ENCODE assay signal across 8 cellular contexts in the genomic region with DNA sequence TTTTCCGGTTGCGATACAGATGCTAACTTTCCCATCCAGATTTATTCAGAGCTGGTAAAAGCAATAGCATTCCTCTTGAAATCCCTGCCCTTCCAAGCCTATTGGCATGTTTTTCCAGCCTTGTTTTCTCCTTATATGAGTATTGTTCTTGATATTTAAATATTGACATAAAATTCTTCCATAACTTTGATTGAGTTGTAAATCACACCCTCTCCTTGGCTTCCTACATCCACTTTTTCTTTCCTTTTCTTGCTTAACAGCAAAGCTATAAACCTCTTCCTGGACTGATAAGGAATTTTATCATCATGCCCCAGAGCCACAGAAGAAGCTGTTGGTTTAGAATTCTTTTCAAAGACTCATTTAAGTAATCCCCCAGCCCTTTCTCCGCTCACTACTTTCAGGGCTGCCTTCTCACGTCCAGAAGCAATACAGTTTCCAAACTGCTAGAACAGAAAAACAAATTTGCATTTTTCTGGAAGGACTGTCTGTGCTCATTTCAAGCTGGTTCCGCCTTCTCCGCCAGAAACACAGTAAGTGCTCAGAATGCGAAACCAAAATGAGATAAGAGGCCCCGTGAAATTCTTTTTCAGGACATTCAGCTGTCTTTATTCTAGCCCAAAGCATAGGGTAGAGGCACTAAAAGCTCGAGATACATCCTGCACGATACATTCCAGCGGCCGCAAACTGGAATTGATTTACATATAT. TPM values are rescaled to one million over a fixed set of nuclear protein-coding genes. Genes with fewer than 3 reads are reported as not detected.
A peak's percentile ranks its signal among the peaks of the same experiment; 100 is the strongest.
DNase-seq lines count a peak whose midpoint lies in the region; ATAC-seq and TF ChIP-seq lines count a peak whose summit lies in the region.

No MANE protein-coding gene starts in this region.

- H3K27me3 Mint-ChIP-seq in CD4-positive, alpha-beta memory T cell: peaks cover 8 to 10% of the 10 kb centered on the region in 2 donors
- H3K27me3 Mint-ChIP-seq in dendritic cell treated with granulocyte-macrophage colony-stimulating factor and Interleukin-4, amounts not matched to agents 40 ng/mL and 50 ng/mL, for 4 days: peaks cover 57% of the 10 kb centered on the region
- H3K27me3 Mint-ChIP-seq in naive thymus-derived CD8-positive, alpha-beta T cell: peaks cover 5 to 40% (median 31%) of the 10 kb centered on the region in 5 donors

- H3K9me3 ChIP-seq in CD4-positive, alpha-beta memory T cell (ENCODE audit: control insufficient read depth in 1 of 2, low read length in 2 of 2): no peaks in the 10 kb centered on the region

- POLR2A ChIA-PET in CD4-positive, alpha-beta memory T cell (lab: Charles Lee; ENCODE audit: partially characterized antibody): no interaction called here
- POLR2A ChIA-PET in naive thymus-derived CD8-positive, alpha-beta T cell (lab: Charles Lee): no interaction called here

- H3K4me3 Mint-ChIP-seq in CD4-positive, alpha-beta memory T cell: peak overlapping the region in 6 of 8 donors; percentile 22 to 77 (median 62)
- H3K4me3 Mint-ChIP-seq in dendritic cell treated with granulocyte-macrophage colony-stimulating factor and Interleukin-4, amounts not matched to agents 40 ng/mL and 50 ng/mL, for 4 days: peak overlapping the region; percentile 75
- peak overlapping the region; percentile 65 to 85 (median 80) for H3K4me3 Mint-ChIP-seq in naive thymus-derived CD8-positive, alpha-beta T cell

- peaks cover 0 to 7% (median 2%) of the 10 kb centered on the region in 8 donors for H3K9me3 Mint-ChIP-seq in CD4-positive, alpha-beta memory T cell
- H3K9me3 Mint-ChIP-seq in dendritic cell treated with granulocyte-macrophage colony-stimulating factor and Interleukin-4, amounts not matched to agents 40 ng/mL and 50 ng/mL, for 4 days: no peaks in the 10 kb centered on the region
- peaks cover 0 to 5% (median 0%) of the 10 kb centered on the region in 9 donors for H3K9me3 Mint-ChIP-seq in naive thymus-derived CD8-positive, alpha-beta T cell

- H3K4me1 ChIP-seq in CD4-positive, alpha-beta memory T cell (ENCODE audit: insufficient read depth, low read length): peaks cover 10% of the 10 kb centered on the region

- H3K27ac ChIP-seq in CD4-positive, alpha-beta memory T cell (ENCODE audit: low read depth, low read length): no peak overlapping the region

- intact Hi-C loops in CD4-positive, alpha-beta memory T cell (cut with micrococcal nuclease): no loop called here
- intact Hi-C loops in dendritic cell treated with granulocyte-macrophage colony-stimulating factor and Interleukin-4, amounts not matched to agents 40 ng/mL and 50 ng/mL, for 4 days (cut with micrococcal nuclease): no loop called here

- peaks cover 4 to 15% (median 5%) of the 10 kb centered on the region in 4 donors for H3K4me1 Mint-ChIP-seq in CD4-positive, alpha-beta memory T cell
- H3K4me1 Mint-ChIP-seq in dendritic cell treated with granulocyte-macrophage colony-stimulating factor and Interleukin-4, amounts not matched to agents 40 ng/mL and 50 ng/mL, for 4 days (ENCODE audit: low read depth): peaks cover 11% of the 10 kb centered on the region
- peaks cover 9 to 21% (median 15%) of the 10 kb centered on the region in 4 donors for H3K4me1 Mint-ChIP-seq in naive thymus-derived CD8-positive, alpha-beta T cell

- no peaks in the 10 kb centered on the region for H3K36me3 ChIP-seq in CD4-positive, alpha-beta memory T cell (ENCODE audit: insufficient read depth, low read length)

- no peaks in the 10 kb centered on the region for H3K36me3 Mint-ChIP-seq in CD4-positive, alpha-beta memory T cell
- H3K36me3 Mint-ChIP-seq in dendritic cell treated with granulocyte-macrophage colony-stimulating factor and Interleukin-4, amounts not matched to agents 40 ng/mL and 50 ng/mL, for 4 days (ENCODE audit: low read depth): no peaks in the 10 kb centered on the region
- H3K36me3 Mint-ChIP-seq in naive thymus-derived CD8-positive, alpha-beta T cell: peaks cover 0 to 11% (median 0%) of the 10 kb centered on the region in 3 donors

- no peak for DNase-seq in CD4-positive, alpha-beta memory T cell
- no peak for DNase-seq in Jurkat, Clone E6-1 (ENCODE audit: low read depth, low spot score)
- DNase-seq in naive thymus-derived CD8-positive, alpha-beta T cell: no peak
- DNase-seq in foreskin melanocyte (no peak), erythroblast (lab: John Stamatoyannopoulos, UW) (no peak), GM19238 (ENCODE audit: insufficient read length, low spot score) (no peak)
- DNase-seq in stimulated activated naive CD4-positive, alpha-beta T cell treated with Interleukin-2 at 50 U/mL for 16 hours (lab: John Stamatoyannopoulos, UW): no peak

- no peak for TF ChIP-seq POLR2A in erythroblast (IDR thresholded peaks at IDR 0.05; ENCODE audit: low read length)

- CTCF ChIA-PET in CD4-positive, alpha-beta memory T cell (lab: Charles Lee; ENCODE audit: partially characterized antibody): no interaction called here

- no peaks in the 10 kb centered on the region for H3K27me3 ChIP-seq in CD4-positive, alpha-beta memory T cell (ENCODE audit: insufficient read depth, low read length)

- ATAC-seq in naive thymus-derived CD8-positive, alpha-beta T cell: no peak

- no peak overlapping the region for H3K27ac Mint-ChIP-seq in CD4-positive, alpha-beta memory T cell
- no peak overlapping the region for H3K27ac Mint-ChIP-seq in dendritic cell treated with granulocyte-macrophage colony-stimulating factor and Interleukin-4, amounts not matched to agents 40 ng/mL and 50 ng/mL, for 4 days
- H3K27ac Mint-ChIP-seq in naive thymus-derived CD8-positive, alpha-beta T cell: peak overlapping the region in 1 of 10 donors; percentile 78

- H3K4me3 ChIP-seq in CD4-positive, alpha-beta memory T cell (ENCODE audit: low read length in 2 of 2): no peak overlapping the region
- peak overlapping the region; percentile 54 for H3K4me3 ChIP-seq in Jurkat, Clone E6-1 (ENCODE audit: low read length)

RNA-seq across cellular contexts. Expression of a gene that starts 0.9 kb away (rescaled TPM):
- total RNA-seq in CD4-positive, alpha-beta memory T cell: not detected
- polyA plus RNA-seq in CD4-positive, alpha-beta memory T cell: not detected
- 7.9 TPM for polyA plus RNA-seq in Jurkat, Clone E6-1 (2012; ENCODE audit: insufficient read depth, insufficient read length)
- under 1 TPM in 1 of 2 experiments, not detected in 1; 0.31 TPM for total RNA-seq in naive thymus-derived CD8-positive, alpha-beta T cell
- not detected for polyA plus RNA-seq in naive thymus-derived CD8-positive, alpha-beta T cell
